Comparison of ENCODE assay signal across 24 cellular contexts in genomic region chr17:2789700-2790099, GRCh38. TPM values are rescaled to one million over a fixed set of nuclear protein-coding genes. Genes with fewer than 3 reads are reported as not detected.
A peak's percentile ranks its signal among the peaks of the same experiment; 100 is the strongest.
DNase-seq lines count a peak whose midpoint lies in the region; ATAC-seq and TF ChIP-seq lines count a peak whose summit lies in the region.
"Had no signal": no experiment of that assay in that cellular context is flagged by ENCODE, and none has a peak within 500 bp of the region (broad histone marks: within the 10 kb centered on the region; RNA-seq: fewer than 3 reads in every experiment).

No MANE protein-coding gene starts in this region.

- no peaks in the 10 kb centered on the region for H3K79me2 ChIP-seq in SK-N-SH (ENCODE audit: insufficient read depth)

- no peaks in the 10 kb centered on the region for H3K9me3 ChIP-seq in SK-N-SH
- H3K9me3 ChIP-seq: A549, BE2C, HAP-1, MG63, SJSA1 had no signal

- no peaks in the 10 kb centered on the region for H3K36me3 Mint-ChIP-seq in CD14-positive monocyte
- H3K36me3 Mint-ChIP-seq: CD4-positive, alpha-beta memory T cell had no signal

- no peak overlapping the region for H2AFZ ChIP-seq in SK-N-SH (ENCODE audit: low read depth)
- H2AFZ ChIP-seq: GM23338 had no signal

- CTCF ChIA-PET in SK-N-SH (lab: Yijun Ruan, JAX) = interaction anchor here (4.8 kb wide), 1 partner anchor 13 kb away, joined by 35 read pairs; no protein-coding TSS in a partner anchor

- H3K27ac ChIP-seq in SK-N-SH (ENCODE audit: low read depth in 2 of 2, low read length in 1 of 2) = no peak overlapping the region
- H3K27ac ChIP-seq: A549, SJSA1 had no signal

- H3K27ac Mint-ChIP-seq in CD14-positive monocyte = peak overlapping the region in 4 of 7 donors; percentile 45 to 97 (median 62)
- H3K27ac Mint-ChIP-seq: CD4-positive, alpha-beta memory T cell; GM23338 had no signal

- no peaks in the 10 kb centered on the region for H3K27me3 Mint-ChIP-seq in CD14-positive monocyte (ENCODE audit: low read depth in 3 of 3)
- H3K27me3 Mint-ChIP-seq: CD4-positive, alpha-beta memory T cell had no signal

- no peaks in the 10 kb centered on the region for H3K9me2 ChIP-seq in SK-N-SH

- no peak for TF ChIP-seq RAD21 in SK-N-SH (IDR thresholded peaks at IDR 0.05; ENCODE audit: low read length)

- H3K4me3 Mint-ChIP-seq in CD14-positive monocyte = no peak overlapping the region
- H3K4me3 Mint-ChIP-seq: CD4-positive, alpha-beta memory T cell; GM23338 had no signal

- no peak for ATAC-seq in SK-N-SH treated with all-trans-retinoic acid at 6 μM for 48 hours
- no peak for ATAC-seq in HG03521 (IDR thresholded peaks at IDR 0.05; ENCODE audit: unreplicated experiment)
- no peak for ATAC-seq in HG03159 (IDR thresholded peaks at IDR 0.05; ENCODE audit: unreplicated experiment)
- ATAC-seq: A549, GM23338, Right ventricle myocardium inferior had no signal

- intact Hi-C loops in CD14-positive monocyte (cut with micrococcal nuclease) (loop anchor here (5.0 to 10.0 kb wide), 5 partner anchors 38 to 215 kb away; no protein-coding TSS in a partner anchor), cardiac septum (cut with DNase I) (no loop called here)

- TF ChIP-seq EP300 in SK-N-SH (IDR thresholded peaks at IDR 0.05; ENCODE audit: borderline replicate concordance in 1 of 2, low read depth in 1 of 2, low read length in 1 of 2) = no peak

- POLR2A ChIA-PET in SK-N-SH (lab: Yijun Ruan, JAX) = no interaction called here

- H3K4me3 ChIP-seq in SK-N-SH (ENCODE audit: low read depth in 2 of 2, low read length in 1 of 2) = no peak overlapping the region
- H3K4me3 ChIP-seq: A549, GM23338, HAP-1, MG63, SJSA1 had no signal

- DNase-seq in SK-N-SH (no peak), CD14-positive monocyte (ENCODE audit: low spot score) (no peak), OCI-M1 (lab: John Stamatoyannopoulos, UW) (peak; percentile 43), left kidney (ENCODE audit: low read depth, low spot score) (peak; percentile 33), cardiac septum (ENCODE audit: low spot score) (no peak)
- DNase-seq: BE2C; CD4-positive, alpha-beta memory T cell; DND-41; IMR-90; Karpas-422; MG63; NCI-H1105 treated with DMSO at 0.1 percent for 48 hours; NCI-H2029 treated with DMSO at 0.1 percent for 48 hours; NCI-H226; NCI-H510A treated with DMSO at 0.1 percent for 48 hours; NCI-H748 treated with DMSO at 0.1 percent for 48 hours had no signal

- no peaks in the 10 kb centered on the region for H4K20me1 ChIP-seq in SK-N-SH (ENCODE audit: insufficient read depth)

- peaks cover 0 to 8% of the 10 kb centered on the region in 2 experiments; a peak in 1 of 4 replicates for H3K4me1 ChIP-seq in SK-N-SH (ENCODE audit: control insufficient read depth in 1 of 2, insufficient read depth in 2 of 2, low read depth in 1 of 2, low read length in 1 of 2)
- H3K4me1 ChIP-seq: A549, SJSA1 had no signal

- no peak overlapping the region for H3K4me2 ChIP-seq in SK-N-SH
- H3K4me2 ChIP-seq: A549, GM23338 had no signal

- no peaks in the 10 kb centered on the region for H3F3A ChIP-seq in SK-N-SH (replicated peaks; ENCODE audit: insufficient read depth)

- no peaks in the 10 kb centered on the region for H3K9me3 Mint-ChIP-seq in CD14-positive monocyte
- H3K9me3 Mint-ChIP-seq: CD4-positive, alpha-beta memory T cell; GM23338 had no signal

- no peak overlapping the region for H3K9ac ChIP-seq in SK-N-SH

- no peaks in the 10 kb centered on the region for H3K27me3 ChIP-seq in SK-N-SH (ENCODE audit: insufficient read depth)
- H3K27me3 ChIP-seq: BE2C, MG63 had no signal

- WGBS in SK-N-SH (ENCODE audit: low lambda C conversion rate) = 68% methylated on average over 3 of the region's 3 CpGs

- H3K4me1 Mint-ChIP-seq in CD14-positive monocyte = peaks cover 66% of the 10 kb centered on the region

- TF ChIP-seq CTCF in SK-N-SH (IDR thresholded peaks at IDR 0.05) (no peak), CD14-positive monocyte (IDR thresholded peaks at IDR 0.05) (no peak)

- H3K36me3 ChIP-seq in SK-N-SH (replicated peaks in 1 of 2; ENCODE audit: control insufficient read depth in 1 of 2, insufficient read depth in 2 of 2, low read length in 1 of 2) = no peaks in the 10 kb centered on the region
- H3K36me3 ChIP-seq: BE2C, HAP-1, MG63, SJSA1 had no signal

TF ChIP-seq in SK-N-SH, 30 proteins besides CTCF, POLR2A, EP300 and RAD21:
- no peak for TF ChIP-seq JUND (IDR thresholded peaks at IDR 0.05)
- TF ChIP-seq GATA2 (CRISPR knock-in tag; IDR thresholded peaks at IDR 0.05) = peak; percentile 73
- TF ChIP-seq USF2 (IDR thresholded peaks at IDR 0.05; ENCODE audit: borderline replicate concordance, low read depth, low read length) = no peak
TF ChIP-seq in SK-N-SH: peak in this region for 1.

TF ChIP-seq in SK-N-SH treated with all-trans-retinoic acid at 6 μM for 48 hours, 23 proteins besides CTCF, POLR2A, EP300 and RAD21:
- TF ChIP-seq ARNTL (CRISPR knock-in tag; IDR thresholded peaks at IDR 0.05; ENCODE audit: borderline replicate concordance, low read depth) (no peak), PATZ1 (CRISPR knock-in tag; IDR thresholded peaks at IDR 0.05; ENCODE audit: borderline replicate concordance) (no peak), CSDC2 (CRISPR knock-in tag; IDR thresholded peaks at IDR 0.05) (no peak), OSR1 (CRISPR knock-in tag; IDR thresholded peaks at IDR 0.05) (no peak), TOX (CRISPR knock-in tag; IDR thresholded peaks at IDR 0.05; ENCODE audit: borderline replicate concordance) (no peak), TCF4 (CRISPR knock-in tag; IDR thresholded peaks at IDR 0.05; ENCODE audit: borderline replicate concordance) (no peak), POU6F1 (CRISPR knock-in tag; IDR thresholded peaks at IDR 0.05; ENCODE audit: borderline replicate concordance, low read depth) (no peak), ZFP3 (CRISPR knock-in tag; IDR thresholded peaks at IDR 0.05) (no peak), PPARA (CRISPR knock-in tag; IDR thresholded peaks at IDR 0.05; ENCODE audit: borderline replicate concordance) (no peak), ZNF8 (CRISPR knock-in tag; IDR thresholded peaks at IDR 0.05) (no peak)

RNA-seq across cellular contexts. Expression of gene RAP1GAP2, which starts 6.5 kb away (rescaled TPM):
- 21.0 and 22.0 TPM in 2 replicates for polyA plus RNA-seq in SK-N-SH (2012; rRNA removed)
- polyA plus RNA-seq in SK-N-SH (2012; cell fraction: cytosol; rRNA removed) = 12.1 and 15.6 TPM in 2 replicates
- 85.5 and 88.3 TPM in 2 replicates for polyA plus RNA-seq in SK-N-SH (2012; cell fraction: nucleus; rRNA removed)
- polyA plus RNA-seq in CD14-positive monocyte = 1 to 10 TPM; 1.5 to 6.1 TPM
- 31.2 TPM for total RNA-seq in cardiac septum

RNA-seq across cellular contexts. Expression of gene CCDC92B, which starts 40.2 kb away (rescaled TPM):
- polyA plus RNA-seq in SK-N-SH (2012; rRNA removed) = 0.07 and 0.13 TPM in 2 replicates
- polyA plus RNA-seq in SK-N-SH (2012; cell fraction: cytosol; rRNA removed) = 0.13 and 0.22 TPM in 2 replicates
- polyA plus RNA-seq in SK-N-SH (2012; cell fraction: nucleus; rRNA removed) = 0.30 and 0.35 TPM in 2 replicates
- not detected for polyA plus RNA-seq in CD14-positive monocyte
- 0.13 TPM for total RNA-seq in cardiac septum
- total RNA-seq: IMR-90, SJSA1 had no signal
- polyA plus RNA-seq: CD4-positive, alpha-beta memory T cell; IMR-90 had no signal

Comparison
In these comparisons a context has a peak if more than half of its experiments do, and no peak if none do; other contexts are left out.
1. DNase-seq: peak in OCI-M1 (single experiment) and left kidney (single experiment); none in SK-N-SH (single experiment), CD14-positive monocyte (single experiment) and cardiac septum (single experiment).